In genomic region chr11:117936973-117937372, GRCh38 we compare ENCODE assay signal across 1 cellular context.
TF ChIP-seq lines count a peak whose summit lies in the region.

No MANE protein-coding gene starts in this region.

TF ChIP-seq in GM12878, 131 proteins besides CTCF, POLR2A, EP300 and RAD21 (continued from another document):
- TF ChIP-seq E4F1 (IDR thresholded peaks at IDR 0.05; ENCODE audit: borderline replicate concordance, partially characterized antibody) (no peak), CBFB (IDR thresholded peaks at IDR 0.05; ENCODE audit: low read depth) (no peak), SREBF2 (IDR thresholded peaks at IDR 0.05; ENCODE audit: low read length) (no peak), ETV6 (conservative IDR thresholded peaks at IDR 0.05 in 1 of 2, IDR thresholded peaks at IDR 0.05 in 1 of 2; ENCODE audit: borderline replicate concordance in 1 of 2, low read depth in 1 of 2) (no peak), ATF2 (IDR thresholded peaks at IDR 0.05; ENCODE audit: low read length) (no peak), PAX8 (IDR thresholded peaks at IDR 0.05) (no peak), SRF (IDR thresholded peaks at IDR 0.05; ENCODE audit: low read depth in 2 of 2, low read length in 2 of 2) (no peak), PKNOX1 (IDR thresholded peaks at IDR 0.05) (peak; percentile 81), ZBTB33 (IDR thresholded peaks at IDR 0.05) (no peak), KLF5 (IDR thresholded peaks at IDR 0.05; ENCODE audit: partially characterized antibody) (no peak), ZBTB11 (CRISPR knock-in tag; IDR thresholded peaks at IDR 0.05) (no peak), JUND (IDR thresholded peaks at IDR 0.05; ENCODE audit: low read depth, low read length) (no peak), BACH1 (IDR thresholded peaks at IDR 0.05; ENCODE audit: borderline replicate concordance) (no peak), NKRF (conservative IDR thresholded peaks at IDR 0.05) (no peak), TCF12 (IDR thresholded peaks at IDR 0.05; ENCODE audit: low read depth, low read length) (no peak), RUNX3 (IDR thresholded peaks at IDR 0.05; ENCODE audit: low read length) (no peak), ZNF217 (IDR thresholded peaks at IDR 0.05) (no peak), EGR1 (IDR thresholded peaks at IDR 0.05; ENCODE audit: borderline replicate concordance in 1 of 2, low read depth in 2 of 2, low read length in 2 of 2) (no peak), RAD51 (IDR thresholded peaks at IDR 0.05) (no peak), PRDM15 (CRISPR knock-in tag; IDR thresholded peaks at IDR 0.05) (no peak), POU2F2 (IDR thresholded peaks at IDR 0.05; ENCODE audit: borderline replicate concordance, low read depth, low read length) (no peak), RBBP5 (conservative IDR thresholded peaks at IDR 0.05) (no peak), SIX5 (IDR thresholded peaks at IDR 0.05; ENCODE audit: low read depth, low read length, severe bottlenecking) (no peak), ZBTB4 (CRISPR knock-in tag; IDR thresholded peaks at IDR 0.05) (no peak), JUNB (IDR thresholded peaks at IDR 0.05) (peak; percentile 45), MYB (IDR thresholded peaks at IDR 0.05; ENCODE audit: borderline replicate concordance, low read depth, low read length) (no peak), NFIC (IDR thresholded peaks at IDR 0.05; ENCODE audit: low read depth, low read length) (peak; percentile 18; the same call in 1 of the 2 replicates), DPF2 (IDR thresholded peaks at IDR 0.05) (no peak), EED (IDR thresholded peaks at IDR 0.05; ENCODE audit: low read depth) (0 out of 2 replicates have a peak, but pooled peaks have one; percentile 29)
